15 cellular contexts compared by ENCODE assay signal in genomic region chr7:108235451-108236061, GRCh38.
DNase-seq lines count a peak whose midpoint lies in the region; ATAC-seq, FAIRE-seq and TF ChIP-seq lines count a peak whose summit lies in the region.
"Had no signal": no experiment of that assay in that cellular context is flagged by ENCODE, and none has a peak within 500 bp of the region (broad histone marks: within the 10 kb centered on the region; RNA-seq: fewer than 3 reads in every experiment).

No MANE protein-coding gene starts in this region.

- intact Hi-C loops in activated T-helper 1 cell treated with anti-CD3 and anti-CD28 coated beads, Interleukin-12 subunit alpha, Interleukin-12 subunit beta, Interleukin-2, Interleukin-4 antibody, amounts not matched to agents 30 ng/mL and 10 ng/mL and 1 ng/mL, durations not matched to agents 14 hours and 24 hours and 36 hours (cut with micrococcal nuclease), result no loop called here
- intact Hi-C loops in CD14-positive monocyte (cut with micrococcal nuclease), result no loop called here

- no peak for FAIRE-seq in A549 (lab: Jason Lieb, UNC)
- FAIRE-seq: endometrium had no signal

- H3K4me3 Mint-ChIP-seq in activated T-helper 1 cell treated with anti-CD3 and anti-CD28 coated beads, Interleukin-12 subunit alpha, Interleukin-12 subunit beta, Interleukin-2, Interleukin-4 antibody, amounts not matched to agents 30 ng/mL and 10 ng/mL and 1 ng/mL, durations not matched to agents 14 hours and 24 hours and 36 hours, result no peak overlapping the region
- no peak overlapping the region for H3K4me3 Mint-ChIP-seq in CD14-positive monocyte
- H3K4me3 Mint-ChIP-seq: activated CD8-positive, alpha-beta T cell treated with anti-CD3 and anti-CD28 coated beads, Interleukin-2, amount 10 ng/mL, durations not matched to agents 7 days and 5 days had no signal

- H3K4me3 ChIP-seq in A549 (no peak overlapping the region), astrocyte of the spinal cord (ENCODE audit: low read depth, low read length) (no peak overlapping the region)

- CTCF ChIA-PET in A549 (lab: Yijun Ruan, JAX), result interaction anchor here (1.0 to 1.4 kb wide), 2 partner anchors 8 to 54 kb away, joined by 3 read pairs; no protein-coding TSS in a partner anchor

- H3K9me3 Mint-ChIP-seq in activated T-helper 1 cell treated with anti-CD3 and anti-CD28 coated beads, Interleukin-12 subunit alpha, Interleukin-12 subunit beta, Interleukin-2, Interleukin-4 antibody, amounts not matched to agents 30 ng/mL and 10 ng/mL and 1 ng/mL, durations not matched to agents 14 hours and 24 hours and 36 hours, result no peaks in the 10 kb centered on the region
- H3K9me3 Mint-ChIP-seq in CD14-positive monocyte, result no peaks in the 10 kb centered on the region

- no peak overlapping the region for H3K27ac Mint-ChIP-seq in activated T-helper 1 cell treated with anti-CD3 and anti-CD28 coated beads, Interleukin-12 subunit alpha, Interleukin-12 subunit beta, Interleukin-2, Interleukin-4 antibody, amounts not matched to agents 30 ng/mL and 10 ng/mL and 1 ng/mL, durations not matched to agents 14 hours and 24 hours and 36 hours
- no peak overlapping the region for H3K27ac Mint-ChIP-seq in CD14-positive monocyte
- H3K27ac Mint-ChIP-seq: activated CD8-positive, alpha-beta T cell treated with anti-CD3 and anti-CD28 coated beads, Interleukin-2, amount 10 ng/mL, durations not matched to agents 7 days and 5 days had no signal

- no peaks in the 10 kb centered on the region for H3K27me3 Mint-ChIP-seq in activated T-helper 1 cell treated with anti-CD3 and anti-CD28 coated beads, Interleukin-12 subunit alpha, Interleukin-12 subunit beta, Interleukin-2, Interleukin-4 antibody, amounts not matched to agents 30 ng/mL and 10 ng/mL and 1 ng/mL, durations not matched to agents 14 hours and 24 hours and 36 hours (ENCODE audit: insufficient read depth)
- H3K27me3 Mint-ChIP-seq in CD14-positive monocyte (ENCODE audit: low read depth in 3 of 3), result peaks cover 2 to 4% (median 2%) of the 10 kb centered on the region in 3 donors

- TF ChIP-seq POLR2A in A549 (IDR thresholded peaks at IDR 0.05; ENCODE audit: low read length), result no peak

- TF ChIP-seq CTCF in A549 (IDR thresholded peaks at IDR 0.05) (no peak), astrocyte of the spinal cord (IDR thresholded peaks at IDR 0.05; ENCODE audit: low read depth, low read length) (no peak), CD14-positive monocyte (IDR thresholded peaks at IDR 0.05) (no peak)

- in situ Hi-C loops in astrocyte of the spinal cord (cut with HindIII; ENCODE audit: low sequenced_read_pairs), result no loop called here

- peak overlapping the region; percentile 81 for H3K4me2 ChIP-seq in A549

- H3K27ac ChIP-seq in A549, result peak overlapping the region; percentile 91 to 97

- H3K36me3 Mint-ChIP-seq in activated T-helper 1 cell treated with anti-CD3 and anti-CD28 coated beads, Interleukin-12 subunit alpha, Interleukin-12 subunit beta, Interleukin-2, Interleukin-4 antibody, amounts not matched to agents 30 ng/mL and 10 ng/mL and 1 ng/mL, durations not matched to agents 14 hours and 24 hours and 36 hours (ENCODE audit: low read depth), result no peaks in the 10 kb centered on the region
- no peaks in the 10 kb centered on the region for H3K36me3 Mint-ChIP-seq in CD14-positive monocyte

- no peaks in the 10 kb centered on the region for H3K4me1 Mint-ChIP-seq in activated T-helper 1 cell treated with anti-CD3 and anti-CD28 coated beads, Interleukin-12 subunit alpha, Interleukin-12 subunit beta, Interleukin-2, Interleukin-4 antibody, amounts not matched to agents 30 ng/mL and 10 ng/mL and 1 ng/mL, durations not matched to agents 14 hours and 24 hours and 36 hours (ENCODE audit: low read depth)
- no peaks in the 10 kb centered on the region for H3K4me1 Mint-ChIP-seq in CD14-positive monocyte

- ATAC-seq in A549, result peak; percentile 75 to 80
- no peak for ATAC-seq in HG03135 (IDR thresholded peaks at IDR 0.05; ENCODE audit: unreplicated experiment)
- ATAC-seq: activated CD8-positive, alpha-beta T cell treated with anti-CD3 and anti-CD28 coated beads, Interleukin-2, amount 10 ng/mL, durations not matched to agents 7 days and 5 days had no signal

- peaks cover 99% of the 10 kb centered on the region for H3K4me1 ChIP-seq in A549

- DNase-seq in A549 (ENCODE audit: low read depth in 1 of 2, low spot score in 1 of 2), result peak in 1 of 2 experiments; percentile 70
- peak; percentile 30 for DNase-seq in HT1080 (ENCODE audit: low read depth)
- DNase-seq in astrocyte of the spinal cord (ENCODE audit: low read depth, low spot score), result peak; percentile 22
- peak; percentile 68 for DNase-seq in iris pigment epithelial cell (ENCODE audit: low read depth)
- no peak for DNase-seq in activated T-helper 1 cell treated with anti-CD3 and anti-CD28 coated beads, Interleukin-12 subunit alpha, Interleukin-12 subunit beta, Interleukin-2, Interleukin-4 antibody, amounts not matched to agents 30 ng/mL and 10 ng/mL and 1 ng/mL, durations not matched to agents 14 hours and 24 hours and 36 hours (ENCODE audit: low spot score)
- DNase-seq in CD14-positive monocyte (ENCODE audit: low spot score), result no peak
- DNase-seq in HT-29 (ENCODE audit: low spot score), result no peak
- DNase-seq: activated CD8-positive, alpha-beta T cell treated with anti-CD3 and anti-CD28 coated beads, Interleukin-2, amount 10 ng/mL, durations not matched to agents 7 days and 5 days; NCI-H1092; NCI-H526 treated with DMSO at 0.1 percent for 48 hours; occipital lobe; stimulated activated CD4-positive, alpha-beta T cell treated with anti-CD3 and anti-CD28 coated beads, Interleukin-2, amount 100 ng/mL, for 24 hours; SW 1271 had no signal

- no peak; a peak in 1 of 5 replicates for TF ChIP-seq RAD21 in A549 (conservative IDR thresholded peaks at IDR 0.05 in 1 of 2, IDR thresholded peaks at IDR 0.05 in 1 of 2)

- POLR2A ChIA-PET in A549 (lab: Yijun Ruan, JAX), result interaction anchor here (1.2 kb wide), 1 partner anchor 9 kb away, joined by 3 read pairs; no protein-coding TSS in a partner anchor

- no peak for TF ChIP-seq EP300 in A549 (IDR thresholded peaks at IDR 0.05)

- 17% methylated on average over 4 of the region's 4 CpGs for WGBS in A549 (ENCODE audit: missing lambda C conversion rate)

- no peaks in the 10 kb centered on the region for H3K9me3 ChIP-seq in A549

TF ChIP-seq in A549, 52 proteins besides CTCF, POLR2A, EP300 and RAD21 (continues in another document):
- TF ChIP-seq MAFK (IDR thresholded peaks at IDR 0.05; ENCODE audit: partially characterized antibody) (no peak), RFX5 (IDR thresholded peaks at IDR 0.05) (no peak), ELK1 (IDR thresholded peaks at IDR 0.05; ENCODE audit: low read depth, low read length) (no peak), ZSCAN20 (CRISPR knock-in tag; IDR thresholded peaks at IDR 0.05) (no peak), ATOH8 (CRISPR knock-in tag; IDR thresholded peaks at IDR 0.05; ENCODE audit: low read depth) (no peak), ESRRA (IDR thresholded peaks at IDR 0.05; ENCODE audit: borderline replicate concordance, low read length) (no peak), BHLHE40 (IDR thresholded peaks at IDR 0.05; ENCODE audit: low read depth, low read length) (no peak), JUNB (IDR thresholded peaks at IDR 0.05) (no peak), HDAC2 (IDR thresholded peaks at IDR 0.05) (no peak), CHD4 (IDR thresholded peaks at IDR 0.05; ENCODE audit: borderline replicate concordance) (no peak), POLR2AphosphoS2 (conservative IDR thresholded peaks at IDR 0.05; ENCODE audit: low read length) (no peak), SMC3 (IDR thresholded peaks at IDR 0.05) (no peak), NFE2L2 (conservative IDR thresholded peaks at IDR 0.05; ENCODE audit: low read length) (no peak), RCOR1 (IDR thresholded peaks at IDR 0.05; ENCODE audit: low read depth, low read length) (no peak), HMGXB4 (CRISPR knock-in tag; IDR thresholded peaks at IDR 0.05; ENCODE audit: borderline replicate concordance) (no peak)

Comparison
In these comparisons a context has a peak if more than half of its experiments do, and no peak if none do; other contexts are left out.
1. DNase-seq: peak in HT1080 (single experiment), astrocyte of the spinal cord (single experiment) and iris pigment epithelial cell (single experiment); none in activated T-helper 1 cell treated with anti-CD3 and anti-CD28 coated beads, Interleukin-12 subunit alpha, Interleukin-12 subunit beta, Interleukin-2, Interleukin-4 antibody, amounts not matched to agents 30 ng/mL and 10 ng/mL and 1 ng/mL, durations not matched to agents 14 hours and 24 hours and 36 hours (single experiment), CD14-positive monocyte (single experiment) and HT-29 (single experiment).